Comparison of ENCODE assay signal across 18 cellular contexts in the genomic region with DNA sequence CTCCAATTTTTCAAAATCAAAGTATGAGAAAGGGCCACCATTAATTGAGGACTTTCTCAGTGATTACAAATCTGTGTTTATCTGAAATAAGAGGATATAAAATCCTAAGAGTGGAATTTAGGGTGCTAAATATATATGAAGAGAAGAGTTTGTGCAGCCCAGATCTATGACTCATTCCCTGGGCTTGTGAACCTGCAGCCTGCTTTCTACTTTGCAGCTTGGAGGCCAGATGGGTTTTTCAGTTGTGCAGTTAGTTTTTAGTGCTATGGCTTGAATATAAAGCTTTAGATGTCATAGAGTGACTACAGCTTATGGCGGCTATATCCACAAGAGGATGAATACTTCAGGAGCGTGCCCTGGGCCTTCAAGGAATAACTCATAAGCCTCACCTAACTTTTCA.
"Had no signal": no experiment of that assay in that cellular context is flagged by ENCODE, and none has a peak within 500 bp of the region (broad histone marks: within the 10 kb centered on the region; RNA-seq: fewer than 3 reads in every experiment).

No MANE protein-coding gene starts in this region.

- DNase-seq: activated B cell treated with CpG ODN at 0.5 μM for 24 hours; activated CD4-positive, alpha-beta memory T cell treated with anti-CD3 and anti-CD28 coated beads for 36 hours; activated CD4-positive, alpha-beta T cell treated with anti-CD3 and anti-CD28 coated beads for 4 hours; activated T-cell treated with anti-CD3 and anti-CD28 coated beads for 4 hours; central memory CD4-positive, alpha-beta T cell; colonic mucosa; endodermal cell; foreskin keratinocyte; glutamatergic neuron; kidney; left lung; mammary epithelial cell; naive B cell; stimulated activated CD4-positive, alpha-beta T cell treated with anti-CD3 and anti-CD28 coated beads, Interleukin-4, amount 100 ng/mL, for 24 hours; upper lobe of left lung had no signal

- H3K27me3 ChIP-seq: colonic mucosa, foreskin keratinocyte, left lung, neural progenitor cell, upper lobe of left lung had no signal

- H3K9me3 ChIP-seq: colonic mucosa, left lung, thoracic aorta, upper lobe of left lung had no signal

- H3K36me3 ChIP-seq: colonic mucosa, left lung, neural progenitor cell, thoracic aorta, upper lobe of left lung had no signal

- H3K27ac ChIP-seq: colonic mucosa, foreskin keratinocyte, left lung, neural progenitor cell, thoracic aorta, upper lobe of left lung had no signal

- H3K4me1 ChIP-seq: colonic mucosa, foreskin keratinocyte, left lung, neural progenitor cell, upper lobe of left lung had no signal

- H3K4me3 ChIP-seq: colonic mucosa, left lung, neural progenitor cell, smooth muscle cell, thoracic aorta, upper lobe of left lung had no signal
